11 cellular contexts compared by ENCODE assay signal in the genomic region with DNA sequence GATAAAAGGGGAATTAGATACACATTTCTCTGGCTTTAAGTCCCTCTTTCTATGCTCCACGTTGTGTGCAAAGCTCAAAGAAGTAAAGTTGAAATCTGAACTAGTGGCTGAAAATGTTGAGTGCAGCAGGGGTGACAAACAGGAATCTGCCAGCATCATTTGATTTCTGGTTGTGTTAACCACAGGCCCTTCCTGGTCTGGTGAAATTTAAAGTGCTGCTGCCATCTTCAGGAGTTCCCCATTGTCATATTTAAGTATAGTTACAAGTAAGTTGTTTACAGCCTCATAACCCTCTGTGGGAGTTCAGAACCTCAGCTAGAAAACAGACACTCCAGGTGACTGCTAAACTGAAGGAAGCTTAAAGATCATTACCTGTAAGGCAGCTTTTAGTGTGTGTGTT.
DNase-seq lines count a peak whose midpoint lies in the region; ATAC-seq and TF ChIP-seq lines count a peak whose summit lies in the region.
"Had no signal": no experiment of that assay in that cellular context is flagged by ENCODE, and none has a peak within 500 bp of the region (broad histone marks: within the 10 kb centered on the region; RNA-seq: fewer than 3 reads in every experiment).

No MANE protein-coding gene starts in this region.

- TF ChIP-seq CTCF in natural killer cell (IDR thresholded peaks at IDR 0.05) = no peak

- H3K36me3 Mint-ChIP-seq in T-helper 2 cell treated with Interferon-gamma antibody and Interleukin-4, amounts not matched to agents 5 μg/mL and 100 μg/mL, for 36 hours (ENCODE audit: low read depth) = no peaks in the 10 kb centered on the region
- H3K36me3 Mint-ChIP-seq in natural killer cell = no peaks in the 10 kb centered on the region

- H3K4me1 Mint-ChIP-seq in T-helper 2 cell treated with Interferon-gamma antibody and Interleukin-4, amounts not matched to agents 5 μg/mL and 100 μg/mL, for 36 hours (ENCODE audit: low read depth) = peaks cover 6% of the 10 kb centered on the region
- peaks cover 8% of the 10 kb centered on the region in 2 donors for H3K4me1 Mint-ChIP-seq in natural killer cell

- H3K27me3 Mint-ChIP-seq in T-helper 2 cell treated with Interferon-gamma antibody and Interleukin-4, amounts not matched to agents 5 μg/mL and 100 μg/mL, for 36 hours (ENCODE audit: low read depth) = peaks cover 11% of the 10 kb centered on the region
- H3K27me3 Mint-ChIP-seq in natural killer cell (ENCODE audit: low read depth in 2 of 2) = peaks cover 6 to 19% of the 10 kb centered on the region in 2 donors

- intact Hi-C loops in natural killer cell (cut with micrococcal nuclease) = no loop called here

- H3K9me3 Mint-ChIP-seq in T-helper 2 cell treated with Interferon-gamma antibody and Interleukin-4, amounts not matched to agents 5 μg/mL and 100 μg/mL, for 36 hours = no peaks in the 10 kb centered on the region
- H3K9me3 Mint-ChIP-seq in natural killer cell = no peaks in the 10 kb centered on the region
- H3K9me3 Mint-ChIP-seq: nephron progenitor cell had no signal

- H3K27ac Mint-ChIP-seq in T-helper 2 cell treated with Interferon-gamma antibody and Interleukin-4, amounts not matched to agents 5 μg/mL and 100 μg/mL, for 36 hours = no peak overlapping the region
- H3K27ac Mint-ChIP-seq in natural killer cell = no peak overlapping the region
- H3K27ac Mint-ChIP-seq: nephron progenitor cell had no signal

- peak; percentile 35 for DNase-seq in NCI-H2171 treated with DMSO at 0.1 percent for 48 hours (lab: John Stamatoyannopoulos, UW)
- no peak for DNase-seq in NCI-H2171 (lab: John Stamatoyannopoulos, UW)
- DNase-seq in T-helper 2 cell treated with Interferon-gamma antibody and Interleukin-4, amounts not matched to agents 5 μg/mL and 100 μg/mL, for 36 hours (ENCODE audit: low spot score) = peak; percentile 6
- no peak for DNase-seq in natural killer cell
- no peak for DNase-seq in UCSD-AML1 (lab: John Stamatoyannopoulos, UW; ENCODE audit: unreplicated experiment)
- no peak for DNase-seq in GOT3 (lab: John Stamatoyannopoulos, UW)
- DNase-seq: cerebellar nuclear complex, NCI-H2081 treated with DMSO at 0.1 percent for 48 hours, nephron progenitor cell had no signal

- H3K4me3 Mint-ChIP-seq in T-helper 2 cell treated with Interferon-gamma antibody and Interleukin-4, amounts not matched to agents 5 μg/mL and 100 μg/mL, for 36 hours = no peak overlapping the region
- no peak overlapping the region for H3K4me3 Mint-ChIP-seq in natural killer cell
- H3K4me3 Mint-ChIP-seq: nephron progenitor cell had no signal

- ATAC-seq in HG02852 (IDR thresholded peaks at IDR 0.05; ENCODE audit: unreplicated experiment) = peak; percentile 59
- peak; percentile 62 to 87 (median 81) for ATAC-seq in natural killer cell
- no peak for ATAC-seq in HG03354 (IDR thresholded peaks at IDR 0.05; ENCODE audit: poor library complexity, severe bottlenecking, unreplicated experiment)

Comparison
In these comparisons a context has a peak if more than half of its experiments do, and no peak if none do; other contexts are left out.
1. DNase-seq: peak in NCI-H2171 treated with DMSO at 0.1 percent for 48 hours (single experiment) and T-helper 2 cell treated with Interferon-gamma antibody and Interleukin-4, amounts not matched to agents 5 μg/mL and 100 μg/mL, for 36 hours (single experiment); none in NCI-H2171 (single experiment), natural killer cell (single experiment), UCSD-AML1 (single experiment) and GOT3 (single experiment).